17 cellular contexts compared by ENCODE assay signal in genomic region chr5:140637722-140638473, GRCh38. TPM values are rescaled to one million over a fixed set of nuclear protein-coding genes. Genes with fewer than 3 reads are reported as not detected.
DNase-seq lines count a peak whose midpoint lies in the region; ATAC-seq and TF ChIP-seq lines count a peak whose summit lies in the region.
"Had no signal": no experiment of that assay in that cellular context is flagged by ENCODE, and none has a peak within 500 bp of the region (broad histone marks: within the 10 kb centered on the region; RNA-seq: fewer than 3 reads in every experiment).

No MANE protein-coding gene starts in this region.

- DNase-seq in CD4-positive, alpha-beta T cell, result no peak
- no peak for DNase-seq in activated naive CD8-positive, alpha-beta T cell treated with anti-CD3 and anti-CD28 coated beads for 36 hours
- DNase-seq in natural killer cell treated with Interleukin-12 subunit alpha and Interleukin-12 subunit beta and Interleukin-15 and Interleukin-18, amount 100 ng/mL, for 72 hours (ENCODE audit: low spot score), result no peak
- DNase-seq in GM03348 (ENCODE audit: low spot score) (no peak), dorsolateral prefrontal cortex (no peak), SIG-M5 (lab: John Stamatoyannopoulos, UW) (no peak), osteoblast (ENCODE audit: insufficient read length, low spot score, missing footprints) (no peak)
- DNase-seq: activated effector memory CD4-positive, alpha-beta T cell treated with Interleukin-2 at 50 U/mL for 16 hours; GDM1; Kasumi-1; NCI-H2029; NCI-H774; SHP77 treated with DMSO at 0.1 percent for 48 hours; WERI-Rb-1 had no signal

- H3K4me1 Mint-ChIP-seq in CD4-positive, alpha-beta T cell (ENCODE audit: low read depth), result peaks cover 40% of the 10 kb centered on the region
- H3K4me1 Mint-ChIP-seq in activated naive CD8-positive, alpha-beta T cell treated with anti-CD3 and anti-CD28 coated beads for 36 hours, result peaks cover 49% of the 10 kb centered on the region
- H3K4me1 Mint-ChIP-seq in natural killer cell treated with Interleukin-12 subunit alpha and Interleukin-12 subunit beta and Interleukin-15 and Interleukin-18, amount 100 ng/mL, for 72 hours (ENCODE audit: low read depth in 2 of 2), result peaks cover 35% of the 10 kb centered on the region in 2 donors

- CTCF ChIA-PET in CD4-positive, alpha-beta T cell (lab: Charles Lee), result interaction anchor here (1.1 to 2.3 kb wide), 6 partner anchors 10 to 294 kb away, joined by 3 to 22 read pairs (median 4); partner anchors contain the start of genes EIF4EBP3, IK and NDUFA2
- CTCF ChIA-PET in HEK293 (lab: Yijun Ruan, JAX), result interaction anchor here (0.8 to 1.2 kb wide), 4 partner anchors 10 to 872 kb away, joined by 3 to 7 read pairs (median 4); no protein-coding TSS in a partner anchor

- no peak for TF ChIP-seq CTCF in CD4-positive, alpha-beta T cell (IDR thresholded peaks at IDR 0.05)
- TF ChIP-seq CTCF in HEK293 (tag by site-specific recombination; IDR thresholded peaks at IDR 0.05), result no peak
- TF ChIP-seq CTCF in dorsolateral prefrontal cortex (IDR thresholded peaks at IDR 0.05 in 54 of 56, conservative IDR thresholded peaks at IDR 0.05 in 2 of 56; ENCODE audit: low read depth in 1 of 56, partially characterized antibody in 56 of 56), result no peak
- TF ChIP-seq CTCF in osteoblast (IDR thresholded peaks at IDR 0.05; ENCODE audit: extremely low read depth, low read depth, low read length), result no peak

- POLR2A ChIA-PET in CD4-positive, alpha-beta T cell (lab: Charles Lee), result interaction anchor here (2.4 kb wide), 2 partner anchors 10 to 90 kb away, joined by 26 to 48 read pairs; partner anchors contain the start of genes EIF4EBP3, IK and NDUFA2
- POLR2A ChIA-PET in HEK293 (lab: Yijun Ruan, JAX), result interaction anchor here (2.1 to 2.3 kb wide), 2 partner anchors 10 to 81 kb away, joined by 8 to 14 read pairs; partner anchors contain the start of genes IK, NDUFA2 and SRA1

- no peak overlapping the region for H3K27ac ChIP-seq in CD4-positive, alpha-beta T cell (ENCODE audit: low read depth, low read length)
- H3K27ac ChIP-seq in HEK293 (ENCODE audit: extremely low read depth, low read depth, low read length), result no peak overlapping the region
- H3K27ac ChIP-seq in dorsolateral prefrontal cortex, result peak overlapping the region in 1 of 59 donors; percentile 91
- H3K27ac ChIP-seq in osteoblast (ENCODE audit: low read depth, low read length), result no peak overlapping the region
- H3K27ac ChIP-seq: cardiac muscle cell had no signal

- H3K27me3 Mint-ChIP-seq in CD4-positive, alpha-beta T cell, result no peaks in the 10 kb centered on the region
- peaks cover 6% of the 10 kb centered on the region for H3K27me3 Mint-ChIP-seq in activated naive CD8-positive, alpha-beta T cell treated with anti-CD3 and anti-CD28 coated beads for 36 hours
- H3K27me3 Mint-ChIP-seq in natural killer cell treated with Interleukin-12 subunit alpha and Interleukin-12 subunit beta and Interleukin-15 and Interleukin-18, amount 100 ng/mL, for 72 hours, result peaks cover 0 to 4% of the 10 kb centered on the region in 2 donors

- peak overlapping the region; percentile 92 for H3K4me3 Mint-ChIP-seq in CD4-positive, alpha-beta T cell
- peak overlapping the region; percentile 30 for H3K4me3 Mint-ChIP-seq in activated naive CD8-positive, alpha-beta T cell treated with anti-CD3 and anti-CD28 coated beads for 36 hours
- peak overlapping the region; percentile 54 for H3K4me3 Mint-ChIP-seq in natural killer cell treated with Interleukin-12 subunit alpha and Interleukin-12 subunit beta and Interleukin-15 and Interleukin-18, amount 100 ng/mL, for 72 hours

- no peak overlapping the region for H2AFZ ChIP-seq in osteoblast (ENCODE audit: low read length)

- H3K4me1 ChIP-seq in HEK293 (ENCODE audit: control insufficient read depth, insufficient read depth, low read length) (no peaks in the 10 kb centered on the region), osteoblast (ENCODE audit: insufficient read depth, low read length) (peaks cover 17% of the 10 kb centered on the region)

- intact Hi-C loops in CD4-positive, alpha-beta T cell (cut with DNase I, micrococcal nuclease), result loop anchor here (2.0 to 10.0 kb wide), 8 partner anchors 54 to 533 kb away; partner anchors contain the start of genes EIF4EBP3 (in 2 of the 2), ANKHD1 (in 1 of the 2), APBB3 (in 1 of the 2) and HARS1 (in 1 of the 2)
- intact Hi-C loops in dorsolateral prefrontal cortex (cut with DNase I), result loop anchor here (2.0 to 10.0 kb wide), 4 partner anchors 73 to 273 kb away; partner anchors contain the start of genes APBB3 (in 2 of the 2), SLC35A4 (in 2 of the 2) and SLC4A9 (in 1 of the 2)

- H3K27ac Mint-ChIP-seq in CD4-positive, alpha-beta T cell, result peak overlapping the region; percentile 93
- H3K27ac Mint-ChIP-seq in activated naive CD8-positive, alpha-beta T cell treated with anti-CD3 and anti-CD28 coated beads for 36 hours, result peak overlapping the region; percentile 86
- peak overlapping the region; percentile 84 to 93 for H3K27ac Mint-ChIP-seq in natural killer cell treated with Interleukin-12 subunit alpha and Interleukin-12 subunit beta and Interleukin-15 and Interleukin-18, amount 100 ng/mL, for 72 hours

- H3K4me3 ChIP-seq in HEK293 (ENCODE audit: low read depth, low read length), result no peak overlapping the region
- H3K4me3 ChIP-seq in dorsolateral prefrontal cortex, result no peak overlapping the region
- no peak overlapping the region for H3K4me3 ChIP-seq in osteoblast (ENCODE audit: insufficient read depth, low read length)
- H3K4me3 ChIP-seq: cardiac muscle cell had no signal

- no peaks in the 10 kb centered on the region for H3K9me3 ChIP-seq in CD4-positive, alpha-beta T cell (ENCODE audit: control insufficient read depth, low read length)
- H3K9me3 ChIP-seq in HEK293 (ENCODE audit: control insufficient read depth, insufficient read depth, low read depth, low read length) (no peaks in the 10 kb centered on the region), osteoblast (ENCODE audit: low read depth, low read length) (no peaks in the 10 kb centered on the region)

- no peak for ATAC-seq in CD4-positive, alpha-beta T cell (ENCODE audit: poor library complexity)
- no peak for ATAC-seq in natural killer cell treated with Interleukin-12 subunit alpha and Interleukin-12 subunit beta and Interleukin-15 and Interleukin-18, amount 100 ng/mL, for 72 hours

- H4K20me1 ChIP-seq in osteoblast (ENCODE audit: insufficient read depth, low read length), result no peaks in the 10 kb centered on the region

- H3K36me3 Mint-ChIP-seq in CD4-positive, alpha-beta T cell (ENCODE audit: low read depth), result peaks cover 23% of the 10 kb centered on the region
- peaks cover 12% of the 10 kb centered on the region for H3K36me3 Mint-ChIP-seq in activated naive CD8-positive, alpha-beta T cell treated with anti-CD3 and anti-CD28 coated beads for 36 hours
- peaks cover 5% of the 10 kb centered on the region for H3K36me3 Mint-ChIP-seq in natural killer cell treated with Interleukin-12 subunit alpha and Interleukin-12 subunit beta and Interleukin-15 and Interleukin-18, amount 100 ng/mL, for 72 hours

- H3K36me3 ChIP-seq in HEK293 (ENCODE audit: control insufficient read depth in 2 of 2, insufficient read depth in 1 of 2, low read length in 2 of 2) (peaks cover 0 to 23% of the 10 kb centered on the region in 2 experiments; a peak in 1 of 3 replicates), osteoblast (ENCODE audit: insufficient read depth, low read length) (no peaks in the 10 kb centered on the region)
- H3K36me3 ChIP-seq: cardiac muscle cell had no signal

- H3K9me3 Mint-ChIP-seq in CD4-positive, alpha-beta T cell, result no peaks in the 10 kb centered on the region
- H3K9me3 Mint-ChIP-seq in activated naive CD8-positive, alpha-beta T cell treated with anti-CD3 and anti-CD28 coated beads for 36 hours, result no peaks in the 10 kb centered on the region
- H3K9me3 Mint-ChIP-seq in natural killer cell treated with Interleukin-12 subunit alpha and Interleukin-12 subunit beta and Interleukin-15 and Interleukin-18, amount 100 ng/mL, for 72 hours, result peaks cover 3% of the 10 kb centered on the region

- H3K27me3 ChIP-seq in CD4-positive, alpha-beta T cell (ENCODE audit: control insufficient read depth, insufficient read depth, low read length), result no peaks in the 10 kb centered on the region
- H3K27me3 ChIP-seq in dorsolateral prefrontal cortex (no peaks in the 10 kb centered on the region), osteoblast (ENCODE audit: insufficient read depth, low read length) (no peaks in the 10 kb centered on the region)
- H3K27me3 ChIP-seq: cardiac muscle cell had no signal

- H3K79me2 ChIP-seq in osteoblast (ENCODE audit: insufficient read depth, low read length), result peaks cover 11% of the 10 kb centered on the region

- no peak overlapping the region for H3K4me2 ChIP-seq in osteoblast (ENCODE audit: insufficient read depth, low read length)

RNA-seq across cellular contexts. Expression of gene TMCO6, which starts 1.4 kb away (rescaled TPM):
- 10 to 100 TPM; 20.9 to 21.1 TPM for total RNA-seq in CD4-positive, alpha-beta T cell
- total RNA-seq in activated naive CD8-positive, alpha-beta T cell treated with anti-CD3 and anti-CD28 coated beads for 36 hours, result 10 to 100 TPM; 34.4 to 37.4 TPM
- total RNA-seq in natural killer cell treated with Interleukin-12 subunit alpha and Interleukin-12 subunit beta and Interleukin-15 and Interleukin-18, amount 100 ng/mL, for 72 hours, result 10 to 100 TPM; 11.6 to 30.3 TPM
- total RNA-seq in dorsolateral prefrontal cortex (10 to 100 TPM in 75 of 120 experiments, 1 to 10 TPM in 45; 5.4 to 18.1 (median 10.8) TPM), osteoblast (8.3 and 8.5 TPM in 2 replicates)

RNA-seq across cellular contexts. Expression of gene CD14, which starts 4.9 kb away (rescaled TPM):
- total RNA-seq in CD4-positive, alpha-beta T cell, result 1 to 10 TPM; 1.7 to 2.1 TPM
- total RNA-seq in activated naive CD8-positive, alpha-beta T cell treated with anti-CD3 and anti-CD28 coated beads for 36 hours, result under 1 TPM; 0.42 to 0.58 TPM
- total RNA-seq in natural killer cell treated with Interleukin-12 subunit alpha and Interleukin-12 subunit beta and Interleukin-15 and Interleukin-18, amount 100 ng/mL, for 72 hours, result under 1 TPM; 0.92 to 1.00 TPM
- total RNA-seq in dorsolateral prefrontal cortex (100 to 1,000 TPM in 3 of 120 experiments, 10 to 100 TPM in 105, 1 to 10 TPM in 12; 6.3 to 175 (median 23.8) TPM), osteoblast (1.8 and 4.0 TPM in 2 replicates)
- total RNA-seq: H4 had no signal

RNA-seq across cellular contexts. Expression of gene NDUFA2, which starts 9.5 kb away (rescaled TPM):
- total RNA-seq in CD4-positive, alpha-beta T cell, result 10 to 100 TPM; 45.5 to 52.4 TPM
- 10 to 100 TPM; 64.2 to 69.4 TPM for total RNA-seq in activated naive CD8-positive, alpha-beta T cell treated with anti-CD3 and anti-CD28 coated beads for 36 hours
- total RNA-seq in natural killer cell treated with Interleukin-12 subunit alpha and Interleukin-12 subunit beta and Interleukin-15 and Interleukin-18, amount 100 ng/mL, for 72 hours, result 10 to 100 TPM; 56.2 to 56.8 TPM
- total RNA-seq in dorsolateral prefrontal cortex, result 10 to 100 TPM; 32.1 to 76.3 (median 57.7) TPM
- 29.7 and 30.6 TPM in 2 replicates for total RNA-seq in osteoblast

RNA-seq across cellular contexts. Expression of gene IK, which starts 9.7 kb away (rescaled TPM):
- 100 to 1,000 TPM; 194 to 207 TPM for total RNA-seq in CD4-positive, alpha-beta T cell
- 10 to 100 TPM; 94.3 to 95.3 TPM for total RNA-seq in activated naive CD8-positive, alpha-beta T cell treated with anti-CD3 and anti-CD28 coated beads for 36 hours
- total RNA-seq in natural killer cell treated with Interleukin-12 subunit alpha and Interleukin-12 subunit beta and Interleukin-15 and Interleukin-18, amount 100 ng/mL, for 72 hours, result 10 to 100 TPM; 78.9 to 93.2 TPM
- total RNA-seq in dorsolateral prefrontal cortex (100 to 1,000 TPM in 1 of 120 experiments, 10 to 100 TPM in 119; 53.9 to 101 (median 81.5) TPM), osteoblast (70.1 and 84.3 TPM in 2 replicates)

RNA-seq across cellular contexts. Expression of gene WDR55, which starts 26.8 kb away (rescaled TPM):
- total RNA-seq in CD4-positive, alpha-beta T cell, result 10 to 100 TPM; 40.1 to 42.9 TPM
- 10 to 100 TPM; 37.5 to 38.9 TPM for total RNA-seq in activated naive CD8-positive, alpha-beta T cell treated with anti-CD3 and anti-CD28 coated beads for 36 hours
- 10 to 100 TPM; 43.7 to 52.7 TPM for total RNA-seq in natural killer cell treated with Interleukin-12 subunit alpha and Interleukin-12 subunit beta and Interleukin-15 and Interleukin-18, amount 100 ng/mL, for 72 hours
- total RNA-seq in dorsolateral prefrontal cortex (10 to 100 TPM; 13.3 to 31.0 (median 17.6) TPM), osteoblast (30.8 and 32.1 TPM in 2 replicates)

Comparison
In these comparisons a context has a peak if more than half of its experiments do, and no peak if none do; other contexts are left out.
1. H3K4me3 Mint-ChIP-seq: peak in every context shown above with its lines; median percentile 92 in CD4-positive, alpha-beta T cell; 54 in natural killer cell treated with Interleukin-12 subunit alpha and Interleukin-12 subunit beta and Interleukin-15 and Interleukin-18, amount 100 ng/mL, for 72 hours; 30 in activated naive CD8-positive, alpha-beta T cell treated with anti-CD3 and anti-CD28 coated beads for 36 hours.